In genomic region chr6:46377209-46377608, GRCh38 we compare ENCODE assay signal across 1 cellular context.
TF ChIP-seq lines count a peak whose summit lies in the region.

No MANE protein-coding gene starts in this region.

TF ChIP-seq in GM12878, 131 proteins besides CTCF, POLR2A, EP300 and RAD21 (continued from another document):
- TF ChIP-seq SMC3 (IDR thresholded peaks at IDR 0.05; ENCODE audit: borderline replicate concordance, low read length) (no peak), ATF2 (IDR thresholded peaks at IDR 0.05; ENCODE audit: low read length) (no peak), REST (IDR thresholded peaks at IDR 0.05; ENCODE audit: low read depth, low read length) (no peak), RELB (IDR thresholded peaks at IDR 0.05; ENCODE audit: low read depth) (no peak), MYB (IDR thresholded peaks at IDR 0.05; ENCODE audit: borderline replicate concordance, low read depth, low read length) (no peak), CBX3 (IDR thresholded peaks at IDR 0.05; ENCODE audit: borderline replicate concordance, low read depth) (no peak), NFXL1 (IDR thresholded peaks at IDR 0.05; ENCODE audit: borderline replicate concordance) (no peak), CHD1 (IDR thresholded peaks at IDR 0.05; ENCODE audit: low read depth, low read length) (no peak), MEF2B (IDR thresholded peaks at IDR 0.05; ENCODE audit: partially characterized antibody, poor library complexity, severe bottlenecking) (no peak), BMI1 (IDR thresholded peaks at IDR 0.05; ENCODE audit: borderline replicate concordance) (no peak), MLLT1 (IDR thresholded peaks at IDR 0.05) (no peak), JUND (IDR thresholded peaks at IDR 0.05; ENCODE audit: low read depth, low read length) (no peak), PBX3 (IDR thresholded peaks at IDR 0.05; ENCODE audit: insufficient replicate concordance, low read depth, low read length) (no peak), TCF7 (IDR thresholded peaks at IDR 0.05; ENCODE audit: borderline replicate concordance) (no peak), IRF5 (IDR thresholded peaks at IDR 0.05; ENCODE audit: borderline replicate concordance) (no peak), CREB1 (IDR thresholded peaks at IDR 0.05; ENCODE audit: low read depth) (no peak)
